In genomic region chr7:92641921-92642511, GRCh38 we compare ENCODE assay signal across 8 cellular contexts. TPM values are rescaled to one million over a fixed set of nuclear protein-coding genes. Genes with fewer than 3 reads are reported as not detected.
DNase-seq lines count a peak whose midpoint lies in the region; ATAC-seq and TF ChIP-seq lines count a peak whose summit lies in the region.

No MANE protein-coding gene starts in this region.

- H3K4me3 ChIP-seq in hepatocyte: no peak overlapping the region

- peak overlapping the region; percentile 37 for H3K4me3 Mint-ChIP-seq in activated CD4-positive, alpha-beta T cell treated with anti-CD3 and anti-CD28 coated beads for 36 hours
- peak overlapping the region; percentile 67 to 77 for H3K4me3 Mint-ChIP-seq in stimulated activated naive CD8-positive, alpha-beta T cell treated with anti-CD3 and anti-CD28 coated beads, Interleukin-15, amount 100 ng/mL, for 72 hours

- peak overlapping the region; percentile 92 for H3K27ac Mint-ChIP-seq in activated CD4-positive, alpha-beta T cell treated with anti-CD3 and anti-CD28 coated beads for 36 hours
- H3K27ac Mint-ChIP-seq in stimulated activated naive CD8-positive, alpha-beta T cell treated with anti-CD3 and anti-CD28 coated beads, Interleukin-15, amount 100 ng/mL, for 72 hours: peak overlapping the region; percentile 98 to 99

- WGBS in hepatocyte (ENCODE audit: low lambda C conversion rate, missing lambda C conversion rate): 96% methylated on average over 4 of the region's 4 CpGs

- H3K27me3 Mint-ChIP-seq in activated CD4-positive, alpha-beta T cell treated with anti-CD3 and anti-CD28 coated beads for 36 hours: no peaks in the 10 kb centered on the region
- no peaks in the 10 kb centered on the region for H3K27me3 Mint-ChIP-seq in stimulated activated naive CD8-positive, alpha-beta T cell treated with anti-CD3 and anti-CD28 coated beads, Interleukin-15, amount 100 ng/mL, for 72 hours

- POLR2A ChIA-PET in activated CD4-positive, alpha-beta T cell treated with anti-CD3 and anti-CD28 coated beads for 36 hours (lab: Charles Lee): interaction anchor here (0.8 to 2.2 kb wide), 5 partner anchors 8 to 171 kb away, joined by 3 to 14 read pairs (median 3); no protein-coding TSS in a partner anchor

- no peaks in the 10 kb centered on the region for H3K36me3 ChIP-seq in hepatocyte (replicated peaks; ENCODE audit: insufficient read depth, low read depth)

- no peaks in the 10 kb centered on the region for H3K9me3 ChIP-seq in hepatocyte (ENCODE audit: low read depth)

- H3K4me1 Mint-ChIP-seq in activated CD4-positive, alpha-beta T cell treated with anti-CD3 and anti-CD28 coated beads for 36 hours: peaks cover 86% of the 10 kb centered on the region
- H3K4me1 Mint-ChIP-seq in stimulated activated naive CD8-positive, alpha-beta T cell treated with anti-CD3 and anti-CD28 coated beads, Interleukin-15, amount 100 ng/mL, for 72 hours: peaks cover 95% of the 10 kb centered on the region

- CTCF ChIA-PET in activated CD4-positive, alpha-beta T cell treated with anti-CD3 and anti-CD28 coated beads for 36 hours (lab: Charles Lee): interaction anchor here (0.7 to 7.6 kb wide), 7 partner anchors 8 to 1380 kb away, joined by 3 to 55 read pairs (median 3); no protein-coding TSS in a partner anchor

- H3K27me3 ChIP-seq in hepatocyte: no peaks in the 10 kb centered on the region

- TF ChIP-seq CTCF in hepatocyte (IDR thresholded peaks at IDR 0.05; ENCODE audit: poor library complexity): no peak

- TF ChIP-seq POLR2A in erythroblast (IDR thresholded peaks at IDR 0.05; ENCODE audit: low read length): no peak

- H3K9me2 ChIP-seq in hepatocyte (replicated peaks; ENCODE audit: insufficient read depth): no peaks in the 10 kb centered on the region

- DNase-seq in A172 (ENCODE audit: low spot score): peak; percentile 88
- peak; percentile 78 for DNase-seq in activated CD4-positive, alpha-beta T cell treated with anti-CD3 and anti-CD28 coated beads for 36 hours
- peak; percentile 15 to 32 for DNase-seq in erythroblast (lab: John Stamatoyannopoulos, UW)
- peak; percentile 70 to 85 for DNase-seq in stimulated activated naive CD8-positive, alpha-beta T cell treated with anti-CD3 and anti-CD28 coated beads, Interleukin-15, amount 100 ng/mL, for 72 hours
- DNase-seq in hepatocyte (ENCODE audit: low spot score): no peak
- DNase-seq in NCI-H1417 (lab: John Stamatoyannopoulos, UW): no peak

- ATAC-seq in GM19351 (IDR thresholded peaks at IDR 0.05; ENCODE audit: unreplicated experiment): peak; percentile 84
- peak; percentile 80 for ATAC-seq in HG03354 (IDR thresholded peaks at IDR 0.05; ENCODE audit: poor library complexity, severe bottlenecking, unreplicated experiment)
- peak; percentile 69 for ATAC-seq in activated CD4-positive, alpha-beta T cell treated with anti-CD3 and anti-CD28 coated beads for 36 hours
- peak; percentile 89 for ATAC-seq in stimulated activated naive CD8-positive, alpha-beta T cell treated with anti-CD3 and anti-CD28 coated beads, Interleukin-15, amount 100 ng/mL, for 72 hours

- peaks cover 29% of the 10 kb centered on the region for H3K79me2 ChIP-seq in hepatocyte

- peaks cover 16% of the 10 kb centered on the region for H3K4me1 ChIP-seq in hepatocyte (ENCODE audit: insufficient read depth)

- H3K9me3 Mint-ChIP-seq in activated CD4-positive, alpha-beta T cell treated with anti-CD3 and anti-CD28 coated beads for 36 hours (ENCODE audit: low read depth): no peaks in the 10 kb centered on the region
- H3K9me3 Mint-ChIP-seq in stimulated activated naive CD8-positive, alpha-beta T cell treated with anti-CD3 and anti-CD28 coated beads, Interleukin-15, amount 100 ng/mL, for 72 hours: no peaks in the 10 kb centered on the region

- H3K27ac ChIP-seq in hepatocyte: no peak overlapping the region

- intact Hi-C loops in activated CD4-positive, alpha-beta T cell treated with anti-CD3 and anti-CD28 coated beads for 36 hours (cut with DNase I, micrococcal nuclease): loop anchor here (1.0 to 2.0 kb wide), 3 partner anchors 9 to 87 kb away; no protein-coding TSS in a partner anchor

- no peaks in the 10 kb centered on the region for H4K20me1 ChIP-seq in hepatocyte (ENCODE audit: insufficient read depth, poor library complexity, severe bottlenecking)

- no peak overlapping the region for H2AFZ ChIP-seq in hepatocyte

- H3K36me3 Mint-ChIP-seq in activated CD4-positive, alpha-beta T cell treated with anti-CD3 and anti-CD28 coated beads for 36 hours (ENCODE audit: low read depth): peaks cover 38% of the 10 kb centered on the region

- no peak overlapping the region for H3K4me2 ChIP-seq in hepatocyte

RNA-seq across cellular contexts. Expression of gene FAM133B, which starts 51.8 kb away (rescaled TPM):
- 16.2 and 18.4 TPM in 2 replicates for total RNA-seq in A172 (2014; rRNA removed; shearing (Covaris generic))
- 10 to 100 TPM; 26.1 to 27.6 TPM for total RNA-seq in activated CD4-positive, alpha-beta T cell treated with anti-CD3 and anti-CD28 coated beads for 36 hours
- total RNA-seq in hepatocyte: 24.1 and 28.2 TPM in 2 replicates
- polyA plus RNA-seq in hepatocyte: 29.8 and 38.8 TPM in 2 replicates

Comparison
In these comparisons a context has a peak if more than half of its experiments do, and no peak if none do; other contexts are left out.
1. DNase-seq: peak in A172 (single experiment), activated CD4-positive, alpha-beta T cell treated with anti-CD3 and anti-CD28 coated beads for 36 hours (single experiment), erythroblast (2 of 2) and stimulated activated naive CD8-positive, alpha-beta T cell treated with anti-CD3 and anti-CD28 coated beads, Interleukin-15, amount 100 ng/mL, for 72 hours (2 of 2); none in hepatocyte (single experiment) and NCI-H1417 (0 of 3).
2. Peak in every context shown above with its lines, with median percentiles within 50 percentile points of each other: ATAC-seq.